ENCODE assay signal across 30 cellular contexts in genomic region chr16:52578007-52578828, GRCh38. TPM values are rescaled to one million over a fixed set of nuclear protein-coding genes. Genes with fewer than 3 reads are reported as not detected.
DNase-seq lines count a peak whose midpoint lies in the region; ATAC-seq and TF ChIP-seq lines count a peak whose summit lies in the region.
"Had no signal": no experiment of that assay in that cellular context is flagged by ENCODE, and none has a peak within 500 bp of the region (broad histone marks: within the 10 kb centered on the region; RNA-seq: fewer than 3 reads in every experiment).

No MANE protein-coding gene starts in this region.

- no peaks in the 10 kb centered on the region for H4K20me1 ChIP-seq in OCI-LY7 (ENCODE audit: insufficient read depth, low read length)

- no peaks in the 10 kb centered on the region for H3K9me3 Mint-ChIP-seq in type B pancreatic cell
- H3K9me3 Mint-ChIP-seq: activated T-cell treated with anti-CD3 and anti-CD28 coated beads, Interleukin-2, amount 50 U/mL, for 4 hours; T-helper 1 cell treated with Interleukin-12 subunit alpha and Interleukin-12 subunit beta and Interleukin-4 antibody, amounts not matched to agents 30 μg/mL and 1 μg/mL, for 36 hours had no signal

- no peak for TF ChIP-seq CTCF in OCI-LY7 (conservative IDR thresholded peaks at IDR 0.05; ENCODE audit: low read length)
- no peak for TF ChIP-seq CTCF in liver (IDR thresholded peaks at IDR 0.05; ENCODE audit: low read depth, low read length, missing input control)
- no peak for TF ChIP-seq CTCF in type B pancreatic cell (conservative IDR thresholded peaks at IDR 0.05)

- H3K36me3 ChIP-seq in OCI-LY7 (ENCODE audit: insufficient read depth, low read length) (no peaks in the 10 kb centered on the region), liver (ENCODE audit: control insufficient read depth in 4 of 4, insufficient read depth in 3 of 4, low read depth in 1 of 4, low read length in 3 of 4) (no peaks in the 10 kb centered on the region)
- H3K36me3 ChIP-seq: brain microvascular endothelial cell, left lung had no signal

- H3K4me3 ChIP-seq in OCI-LY7 (ENCODE audit: low read depth, low read length, poor library complexity, severe bottlenecking) (no peak overlapping the region), liver (ENCODE audit: low read depth in 1 of 3, low read length in 3 of 3) (no peak overlapping the region)
- H3K4me3 ChIP-seq: left lung, SK-N-MC had no signal

- H3K9me2 ChIP-seq in OCI-LY7 (ENCODE audit: insufficient read depth, low read length): no peaks in the 10 kb centered on the region

- no peak overlapping the region for H3K9ac ChIP-seq in liver (ENCODE audit: low read depth in 1 of 2, low read length in 2 of 2)

- intact Hi-C loops in OCI-LY7 (cut with micrococcal nuclease; ENCODE audit: unreplicated experiment): no loop called here

- no peaks in the 10 kb centered on the region for H3K27me3 ChIP-seq in liver (ENCODE audit: control insufficient read depth in 4 of 4, insufficient read depth in 4 of 4, low read length in 3 of 4)
- H3K27me3 ChIP-seq: brain microvascular endothelial cell, left lung had no signal

- no peaks in the 10 kb centered on the region for H3K36me3 Mint-ChIP-seq in type B pancreatic cell
- H3K36me3 Mint-ChIP-seq: CD4-positive, alpha-beta memory T cell; immature natural killer cell; naive thymus-derived CD8-positive, alpha-beta T cell had no signal

- peak; percentile 57 to 65 for TF ChIP-seq RAD21 in liver (IDR thresholded peaks at IDR 0.05)

- CTCF ChIA-PET in OCI-LY7 (lab: Charles Lee; ENCODE audit: unreplicated experiment): no interaction called here

- peak overlapping the region; percentile 57 for H3K27ac Mint-ChIP-seq in type B pancreatic cell
- H3K27ac Mint-ChIP-seq: activated CD4-positive, alpha-beta T cell treated with anti-CD3 and anti-CD28 coated beads for 36 hours; CD4-positive, alpha-beta memory T cell; immature natural killer cell; T-helper 1 cell treated with Interleukin-12 subunit alpha and Interleukin-12 subunit beta and Interleukin-4 antibody, amounts not matched to agents 30 μg/mL and 1 μg/mL, for 36 hours had no signal

- no peaks in the 10 kb centered on the region for H3K79me2 ChIP-seq in OCI-LY7 (ENCODE audit: insufficient read depth, low read depth, low read length)

- no peak overlapping the region for H3K4me2 ChIP-seq in OCI-LY7 (ENCODE audit: low read length)

- H3K4me1 ChIP-seq in OCI-LY7 (ENCODE audit: insufficient read depth, low read length, poor library complexity, severe bottlenecking): peaks cover 17% of the 10 kb centered on the region
- H3K4me1 ChIP-seq in liver (ENCODE audit: control insufficient read depth in 4 of 4, insufficient read depth in 4 of 4, low read length in 3 of 4): peaks cover 7 to 25% (median 14%) of the 10 kb centered on the region in 4 donors
- H3K4me1 ChIP-seq: left lung had no signal

- H3K9me3 ChIP-seq in OCI-LY7 (ENCODE audit: low read length): no peaks in the 10 kb centered on the region
- H3K9me3 ChIP-seq in liver (ENCODE audit: control insufficient read depth in 4 of 4, low read length in 3 of 4): no peaks in the 10 kb centered on the region
- H3K9me3 ChIP-seq: left lung had no signal

- DNase-seq in NCI-H146 treated with DMSO at 0.1 percent for 48 hours (lab: John Stamatoyannopoulos, UW; ENCODE audit: unreplicated experiment) (peak; percentile 21), OCI-LY7 (ENCODE audit: low spot score) (no peak), type B pancreatic cell (ENCODE audit: extremely low spot score, unreplicated experiment) (no peak), DMS79 treated with DMSO at 0.1 percent for 48 hours (lab: John Stamatoyannopoulos, UW) (no peak), COLO668 (lab: John Stamatoyannopoulos, UW; ENCODE audit: unreplicated experiment) (no peak)
- DNase-seq: activated CD4-positive, alpha-beta T cell treated with anti-CD3 and anti-CD28 coated beads for 36 hours; activated naive CD4-positive, alpha-beta T cell; activated T-cell treated with anti-CD3 and anti-CD28 coated beads, Interleukin-2, amount 50 U/mL, for 4 hours; brain microvascular endothelial cell; CD4-positive, alpha-beta memory T cell; DMS153; effector CD8-positive, alpha-beta T cell; erythroblast; GDM1; immature natural killer cell; Kasumi-1; left lung; naive thymus-derived CD8-positive, alpha-beta T cell; NCI-H1105; NCI-H2107; NCI-H446; right cardiac atrium; stimulated activated naive CD8-positive, alpha-beta T cell treated with anti-CD3 and anti-CD28 coated beads, Interleukin-15, Interleukin-2, amounts not matched to agents 100 U/mL and 50 U/mL, for 24 hours had no signal

- H3K4me3 Mint-ChIP-seq in type B pancreatic cell: no peak overlapping the region
- H3K4me3 Mint-ChIP-seq: activated CD4-positive, alpha-beta T cell treated with anti-CD3 and anti-CD28 coated beads for 36 hours; activated T-cell treated with anti-CD3 and anti-CD28 coated beads, Interleukin-2, amount 50 U/mL, for 4 hours; CD4-positive, alpha-beta memory T cell; immature natural killer cell; naive thymus-derived CD8-positive, alpha-beta T cell; T-helper 1 cell treated with Interleukin-12 subunit alpha and Interleukin-12 subunit beta and Interleukin-4 antibody, amounts not matched to agents 30 μg/mL and 1 μg/mL, for 36 hours had no signal

- WGBS in liver: 35% methylated on average over 11 of the region's 11 CpGs

- BruUV-seq in OCI-LY7 (replicated peaks; lab: Mats Ljungman, UMichigan): no TSS peak

- H3K27ac ChIP-seq in OCI-LY7 (ENCODE audit: low read depth, low read length, poor library complexity, severe bottlenecking) (peak overlapping the region; percentile 23), liver (ENCODE audit: low read depth in 1 of 2, low read length in 2 of 2) (peak overlapping the region in 1 of 2 donors; percentile 36)
- H3K27ac ChIP-seq: brain microvascular endothelial cell, left lung, SK-N-MC had no signal

- H2AFZ ChIP-seq in OCI-LY7 (ENCODE audit: low read length): peak overlapping the region; percentile 3; the same call in 1 of the 2 replicates

- peaks cover 16% of the 10 kb centered on the region for H3K4me1 Mint-ChIP-seq in type B pancreatic cell (ENCODE audit: unreplicated experiment)
- H3K4me1 Mint-ChIP-seq: activated CD4-positive, alpha-beta T cell treated with anti-CD3 and anti-CD28 coated beads for 36 hours; CD4-positive, alpha-beta memory T cell; immature natural killer cell; naive thymus-derived CD8-positive, alpha-beta T cell had no signal

- POLR2A ChIA-PET in OCI-LY7 (lab: Charles Lee): interaction anchor here (0.7 to 1.2 kb wide), 3 partner anchors 12 to 41 kb away, joined by 3 to 6 read pairs (median 4); no protein-coding TSS in a partner anchor

- peaks cover 12% of the 10 kb centered on the region for H3K27me3 Mint-ChIP-seq in type B pancreatic cell
- H3K27me3 Mint-ChIP-seq: activated CD4-positive, alpha-beta T cell treated with anti-CD3 and anti-CD28 coated beads for 36 hours; CD4-positive, alpha-beta memory T cell had no signal

- no peak for ATAC-seq in HG02981 (IDR thresholded peaks at IDR 0.05; ENCODE audit: unreplicated experiment)
- ATAC-seq: activated CD4-positive, alpha-beta T cell treated with anti-CD3 and anti-CD28 coated beads for 36 hours; activated T-cell treated with anti-CD3 and anti-CD28 coated beads, Interleukin-2, amount 50 U/mL, for 4 hours; left lung; naive thymus-derived CD8-positive, alpha-beta T cell; right cardiac atrium; stimulated activated naive CD8-positive, alpha-beta T cell treated with anti-CD3 and anti-CD28 coated beads, Interleukin-15, Interleukin-2, amounts not matched to agents 100 U/mL and 50 U/mL, for 24 hours had no signal

TF ChIP-seq in liver, 16 proteins besides CTCF, POLR2A, EP300 and RAD21 (continues in another document):
- peak; percentile 61 for TF ChIP-seq YY1 (IDR thresholded peaks at IDR 0.05)
- TF ChIP-seq HNF4A (conservative IDR thresholded peaks at IDR 0.05): peak; percentile 71 to 82
- peak; percentile 52 to 88 for TF ChIP-seq RXRA (IDR thresholded peaks at IDR 0.05)
- TF ChIP-seq MAX (IDR thresholded peaks at IDR 0.05): peak; percentile 75
- peak; percentile 19 for TF ChIP-seq TAF1 (conservative IDR thresholded peaks at IDR 0.05)
- peak; percentile 89 for TF ChIP-seq FOXA1 (IDR thresholded peaks at IDR 0.05)
- TF ChIP-seq SP1 (IDR thresholded peaks at IDR 0.05): peak; percentile 65
- TF ChIP-seq GABPA (IDR thresholded peaks at IDR 0.05 in 1 of 2, conservative IDR thresholded peaks at IDR 0.05 in 1 of 2): peak in 1 of 2 donors; percentile 68
- peak; percentile 47 for TF ChIP-seq REST (IDR thresholded peaks at IDR 0.05)
- TF ChIP-seq NR2F2 (IDR thresholded peaks at IDR 0.05): no peak
- TF ChIP-seq HNF4G (IDR thresholded peaks at IDR 0.05): no peak

RNA-seq across cellular contexts. Expression of gene TOX3, which starts 31.3 kb away (rescaled TPM):
- total RNA-seq in OCI-LY7 (2014; rRNA removed; shearing (Covaris generic)): not detected in 2 replicates
- not detected in 2 replicates for total RNA-seq in OCI-LY7 (2022)
- total RNA-seq in liver: 1 to 10 TPM; 1.3 to 2.1 TPM
- polyA plus RNA-seq in liver: 1 to 10 TPM; 2.7 to 3.5 TPM
- total RNA-seq in type B pancreatic cell (ENCODE audit: low replicate concordance): 14.7 and 18.4 TPM in 2 replicates
- total RNA-seq: activated CD4-positive, alpha-beta T cell treated with anti-CD3 and anti-CD28 coated beads for 36 hours; CD4-positive, alpha-beta memory T cell; fibroblast of villous mesenchyme; mesenteric fat pad; naive thymus-derived CD8-positive, alpha-beta T cell; right cardiac atrium; RPMI7951 had no signal
- polyA plus RNA-seq: immature natural killer cell; naive thymus-derived CD8-positive, alpha-beta T cell had no signal
